ENCODE assay signal across 8 cellular contexts in the genomic region with DNA sequence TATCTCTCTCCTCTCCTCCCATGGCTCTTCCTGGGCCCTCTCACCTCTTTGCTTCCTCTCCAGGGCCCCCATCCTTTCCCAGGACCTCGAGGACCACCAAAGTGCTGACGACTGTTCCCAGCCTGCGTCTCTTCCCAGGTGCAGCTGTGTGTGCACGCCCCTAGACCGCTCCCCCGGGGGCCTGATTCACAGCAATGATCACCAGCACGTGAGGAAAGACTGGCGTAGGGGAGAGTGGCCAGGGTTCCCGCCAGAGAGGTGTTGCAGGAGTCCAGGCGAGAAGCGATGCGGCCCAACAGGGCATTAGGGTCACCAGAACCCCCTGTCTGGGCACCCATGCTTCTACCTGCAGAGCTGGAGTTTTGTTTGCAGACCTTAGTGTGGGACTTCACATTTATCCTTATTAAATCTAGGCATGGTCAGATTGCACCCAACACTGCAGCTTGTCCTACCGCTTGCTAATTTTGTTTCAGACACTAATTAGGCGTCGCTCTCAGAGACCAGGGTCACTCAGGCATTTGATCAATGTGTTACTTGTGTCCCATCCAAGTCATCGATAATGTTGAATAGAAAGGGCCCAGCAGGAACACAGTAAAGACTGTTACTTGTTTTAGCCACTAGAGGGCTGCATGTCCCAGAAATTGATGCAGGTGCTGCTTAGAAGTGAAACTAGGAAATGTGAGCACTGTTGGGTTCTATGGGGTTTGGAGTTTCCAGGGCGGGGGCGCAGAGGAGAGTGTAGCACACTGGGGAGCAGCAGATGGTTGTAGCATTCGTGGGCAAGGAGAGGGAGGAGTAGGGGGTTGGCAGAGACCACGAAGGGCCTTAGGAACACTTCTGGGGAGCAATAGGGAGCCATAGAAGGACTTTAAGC.
DNase-seq lines count a peak whose midpoint lies in the region; ATAC-seq and FAIRE-seq lines count a peak whose summit lies in the region.

No MANE protein-coding gene starts in this region.

- peak overlapping the region; percentile 73 for H3K9ac ChIP-seq in mucosa of stomach (ENCODE audit: low read length)

- no peaks in the 10 kb centered on the region for H3K36me3 ChIP-seq in mucosa of stomach (ENCODE audit: control insufficient read depth, insufficient read depth, low read length)

- FAIRE-seq in GM19239 (lab: Jason Lieb, UNC) (peak; percentile 98), endometrium (lab: Jason Lieb, UNC) (peak; percentile 70)

- H3K4me3 ChIP-seq in mucosa of stomach (ENCODE audit: low read length): no peak overlapping the region

- peak; percentile 83 for DNase-seq in CD1c-positive myeloid dendritic cell (ENCODE audit: extremely low spot score)
- peak; percentile 81 for DNase-seq in GM19239 (ENCODE audit: insufficient read length, low spot score)
- peak; percentile 52 to 85 for DNase-seq in NOMO-1 (lab: John Stamatoyannopoulos, UW; ENCODE audit: unreplicated experiment in 2 of 2)
- DNase-seq in activated CD8-positive, alpha-beta memory T cell treated with anti-CD3 and anti-CD28 coated beads for 4 hours (ENCODE audit: low read depth in 2 of 2): peak; percentile 45 to 58
- DNase-seq in stimulated activated CD8-positive, alpha-beta memory T cell treated with anti-CD3 and anti-CD28 coated beads, Interleukin-7, amount 100 ng/mL, for 4 hours (ENCODE audit: low read depth in 2 of 2): peak; percentile 57 to 64

- peak; percentile 93 for ATAC-seq in HG03439 (IDR thresholded peaks at IDR 0.05; ENCODE audit: unreplicated experiment)

- H3K9me3 ChIP-seq in mucosa of stomach (ENCODE audit: control insufficient read depth, low read length): no peaks in the 10 kb centered on the region

- peaks cover 9% of the 10 kb centered on the region for H3K4me1 ChIP-seq in mucosa of stomach (ENCODE audit: control insufficient read depth, insufficient read depth, low read length)

- H3K27me3 ChIP-seq in mucosa of stomach (ENCODE audit: control insufficient read depth, insufficient read depth, low read length): no peaks in the 10 kb centered on the region
